In genomic region chr1:77659879-77660593, GRCh38 we compare ENCODE assay signal across 24 cellular contexts.
DNase-seq lines count a peak whose midpoint lies in the region; ATAC-seq lines count a peak whose summit lies in the region.
"Had no signal": no experiment of that assay in that cellular context is flagged by ENCODE, and none has a peak within 500 bp of the region (broad histone marks: within the 10 kb centered on the region; RNA-seq: fewer than 3 reads in every experiment).

No MANE protein-coding gene starts in this region.

- no peaks in the 10 kb centered on the region for H3K27me3 Mint-ChIP-seq in activated naive CD8-positive, alpha-beta T cell treated with anti-CD3 and anti-CD28 coated beads, Interleukin-2, amount 50 U/mL, for 24 hours
- H3K27me3 Mint-ChIP-seq: activated B cell treated with CpG ODN at 0.5 μM for 24 hours; stimulated activated naive CD8-positive, alpha-beta T cell treated with anti-CD3 and anti-CD28 coated beads, Interleukin-15, amount 100 ng/mL, for 72 hours had no signal

- no peaks in the 10 kb centered on the region for H3K9me3 Mint-ChIP-seq in activated naive CD8-positive, alpha-beta T cell treated with anti-CD3 and anti-CD28 coated beads, Interleukin-2, amount 50 U/mL, for 24 hours
- H3K9me3 Mint-ChIP-seq: activated B cell treated with CpG ODN at 0.5 μM for 24 hours; H9; stimulated activated naive CD8-positive, alpha-beta T cell treated with anti-CD3 and anti-CD28 coated beads, Interleukin-15, amount 100 ng/mL, for 72 hours had no signal

- H3K4me1 Mint-ChIP-seq in activated naive CD8-positive, alpha-beta T cell treated with anti-CD3 and anti-CD28 coated beads, Interleukin-2, amount 50 U/mL, for 24 hours, result peaks cover 39% of the 10 kb centered on the region
- H3K4me1 Mint-ChIP-seq: H9 had no signal

- no peak overlapping the region for H3K27ac Mint-ChIP-seq in activated naive CD8-positive, alpha-beta T cell treated with anti-CD3 and anti-CD28 coated beads, Interleukin-2, amount 50 U/mL, for 24 hours
- H3K27ac Mint-ChIP-seq: activated B cell treated with CpG ODN at 0.5 μM for 24 hours had no signal

- H3K4me3 Mint-ChIP-seq in activated naive CD8-positive, alpha-beta T cell treated with anti-CD3 and anti-CD28 coated beads, Interleukin-2, amount 50 U/mL, for 24 hours, result no peak overlapping the region
- H3K4me3 Mint-ChIP-seq: activated B cell treated with CpG ODN at 0.5 μM for 24 hours; CD14-positive monocyte; H9; stimulated activated naive CD8-positive, alpha-beta T cell treated with anti-CD3 and anti-CD28 coated beads, Interleukin-15, amount 100 ng/mL, for 72 hours had no signal

- ATAC-seq in GM18511 (IDR thresholded peaks at IDR 0.05; ENCODE audit: unreplicated experiment) (peak; percentile 59), GM19452 (IDR thresholded peaks at IDR 0.05; ENCODE audit: unreplicated experiment) (peak; percentile 76), HG03135 (IDR thresholded peaks at IDR 0.05; ENCODE audit: unreplicated experiment) (peak; percentile 62), HG03439 (IDR thresholded peaks at IDR 0.05; ENCODE audit: unreplicated experiment) (no peak)
- ATAC-seq in activated naive CD8-positive, alpha-beta T cell treated with anti-CD3 and anti-CD28 coated beads, Interleukin-2, amount 50 U/mL, for 24 hours, result peak; percentile 15
- ATAC-seq: lower lobe of right lung; stimulated activated naive CD8-positive, alpha-beta T cell treated with anti-CD3 and anti-CD28 coated beads, Interleukin-15, amount 100 ng/mL, for 72 hours had no signal

- H3K36me3 Mint-ChIP-seq in activated naive CD8-positive, alpha-beta T cell treated with anti-CD3 and anti-CD28 coated beads, Interleukin-2, amount 50 U/mL, for 24 hours (ENCODE audit: low read depth), result peaks cover 9% of the 10 kb centered on the region

- DNase-seq in activated naive CD8-positive, alpha-beta T cell treated with anti-CD3 and anti-CD28 coated beads, Interleukin-2, amount 50 U/mL, for 24 hours, result no peak
- DNase-seq in NCI-H226 (no peak), cerebellar cortex (ENCODE audit: low spot score) (no peak)
- DNase-seq: activated B cell treated with CpG ODN at 0.5 μM for 24 hours; activated CD4-positive, alpha-beta T cell treated with anti-CD3 and anti-CD28 coated beads, Interleukin-2, amount 50 U/mL, for 4 hours; activated effector memory CD4-positive, alpha-beta T cell treated with Interleukin-2 at 50 U/mL for 16 hours; brain microvascular endothelial cell; effector CD8-positive, alpha-beta T cell; EL; H9; IMR-90; lower lobe of right lung; NCI-H1092; NCI-H2029 treated with DMSO at 0.1 percent for 48 hours; NCI-H2227 treated with DMSO at 0.1 percent for 48 hours; NCI-H748 treated with DMSO at 0.1 percent for 48 hours; stimulated activated CD4-positive, alpha-beta T cell treated with anti-CD3 and anti-CD28 coated beads, Interleukin-15, amount 100 ng/mL, for 24 hours; stimulated activated naive CD8-positive, alpha-beta T cell treated with anti-CD3 and anti-CD28 coated beads, Interleukin-15, amount 100 ng/mL, for 72 hours; T-helper 9 cell had no signal
